Comparison of ENCODE assay signal across 14 cellular contexts in genomic region chr2:69577467-69578200, GRCh38.
DNase-seq lines count a peak whose midpoint lies in the region; ATAC-seq and TF ChIP-seq lines count a peak whose summit lies in the region.
"Had no signal": no experiment of that assay in that cellular context is flagged by ENCODE, and none has a peak within 500 bp of the region (broad histone marks: within the 10 kb centered on the region; RNA-seq: fewer than 3 reads in every experiment).

No MANE protein-coding gene starts in this region.

- H3K4me1 ChIP-seq in mesendoderm (ENCODE audit: control insufficient read depth, low read depth, low read length): peaks cover 7% of the 10 kb centered on the region

- no peak for TF ChIP-seq CTCF in AG10803 (conservative IDR thresholded peaks at IDR 0.05; ENCODE audit: low read length)
- no peak for TF ChIP-seq CTCF in brain (conservative IDR thresholded peaks at IDR 0.05)

- no peak overlapping the region for H2BK15ac ChIP-seq in mesendoderm (replicated peaks; ENCODE audit: low read depth)

- H3K18ac ChIP-seq in mesendoderm (ENCODE audit: low read length): no peak overlapping the region

- no peak overlapping the region for H2BK5ac ChIP-seq in mesendoderm (ENCODE audit: low read length)

- no peak overlapping the region for H3K56ac ChIP-seq in mesendoderm (ENCODE audit: low read length)

- peaks cover 20% of the 10 kb centered on the region for H3K36me3 Mint-ChIP-seq in brain

- ATAC-seq in HG02678 (IDR thresholded peaks at IDR 0.05; ENCODE audit: unreplicated experiment): no peak
- ATAC-seq in HG03439 (IDR thresholded peaks at IDR 0.05; ENCODE audit: unreplicated experiment): no peak
- no peak for ATAC-seq in GM21381 (IDR thresholded peaks at IDR 0.05; ENCODE audit: unreplicated experiment)

- H2BK120ac ChIP-seq in mesendoderm (ENCODE audit: low read depth, low read length): no peak overlapping the region

- H3K27me3 ChIP-seq in mesendoderm (ENCODE audit: insufficient read depth, low read length, poor library complexity): no peaks in the 10 kb centered on the region
- H3K27me3 ChIP-seq: Peyer's patch had no signal

- H3K79me1 ChIP-seq in mesendoderm (ENCODE audit: low read length): peaks cover 11% of the 10 kb centered on the region

- H3K4me3 Mint-ChIP-seq in brain: peak overlapping the region in 1 of 5 experiments; percentile 22

- no peak overlapping the region for H3K4me2 ChIP-seq in mesendoderm (ENCODE audit: low read length)

- no peak overlapping the region for H3K9ac ChIP-seq in mesendoderm (ENCODE audit: low read length)

- H3K4ac ChIP-seq in mesendoderm (ENCODE audit: low read depth, low read length): no peak overlapping the region

- peaks cover 59% of the 10 kb centered on the region for H3K4me1 Mint-ChIP-seq in brain

- no peaks in the 10 kb centered on the region for H3K36me3 ChIP-seq in mesendoderm (ENCODE audit: control insufficient read depth, insufficient read depth, low read length)
- H3K36me3 ChIP-seq: Peyer's patch had no signal

- H3K27ac ChIP-seq in mesendoderm (ENCODE audit: low read depth, low read length): no peak overlapping the region
- H3K27ac ChIP-seq: Peyer's patch had no signal

- no CpG with 5 or more reads among the region's 5 CpGs for WGBS in mesendoderm (ENCODE audit: extremely low coverage, insufficient coverage, low lambda C conversion rate)

- no peaks in the 10 kb centered on the region for H3K79me2 ChIP-seq in mesendoderm (ENCODE audit: control insufficient read depth, insufficient read depth, low read length)

- no peak overlapping the region for H4K5ac ChIP-seq in mesendoderm (ENCODE audit: low read length)

- H3K27me3 Mint-ChIP-seq in brain: peaks cover 2% of the 10 kb centered on the region
- H3K27me3 Mint-ChIP-seq: progenitor cell of endocrine pancreas had no signal

- no peak overlapping the region for H3K4me3 ChIP-seq in AG10803 (ENCODE audit: low read length)
- H3K4me3 ChIP-seq in mesendoderm (ENCODE audit: low read length): no peak overlapping the region
- H3K4me3 ChIP-seq: Peyer's patch had no signal

- no peaks in the 10 kb centered on the region for H3K9me3 Mint-ChIP-seq in brain

- DNase-seq in AG10803 (ENCODE audit: low read depth) (peak; percentile 56), ELF-1 (ENCODE audit: low read depth, low spot score) (peak; percentile 56), mesendoderm (peak; percentile 21), NCI-H2196 treated with DMSO at 0.1 percent for 48 hours (lab: John Stamatoyannopoulos, UW; ENCODE audit: unreplicated experiment) (no peak)
- DNase-seq: activated CD4-positive, alpha-beta T cell treated with anti-CD3 and anti-CD28 coated beads for 48 hours; NCI-H1105 treated with DMSO at 0.1 percent for 48 hours; NCI-H510A treated with DMSO at 0.1 percent for 48 hours; Peyer's patch; T-helper 1 cell had no signal

- no peak overlapping the region for H4K8ac ChIP-seq in mesendoderm (ENCODE audit: low read depth, low read length)

- no peak overlapping the region for H3K23ac ChIP-seq in mesendoderm (ENCODE audit: low read length)

- peak overlapping the region in 3 of 5 experiments; percentile 28 to 46 (median 45) for H3K27ac Mint-ChIP-seq in brain
- H3K27ac Mint-ChIP-seq: progenitor cell of endocrine pancreas had no signal

- H2AK5ac ChIP-seq in mesendoderm (ENCODE audit: low read length): no peak overlapping the region
